17 cellular contexts compared by ENCODE assay signal in the genomic region with DNA sequence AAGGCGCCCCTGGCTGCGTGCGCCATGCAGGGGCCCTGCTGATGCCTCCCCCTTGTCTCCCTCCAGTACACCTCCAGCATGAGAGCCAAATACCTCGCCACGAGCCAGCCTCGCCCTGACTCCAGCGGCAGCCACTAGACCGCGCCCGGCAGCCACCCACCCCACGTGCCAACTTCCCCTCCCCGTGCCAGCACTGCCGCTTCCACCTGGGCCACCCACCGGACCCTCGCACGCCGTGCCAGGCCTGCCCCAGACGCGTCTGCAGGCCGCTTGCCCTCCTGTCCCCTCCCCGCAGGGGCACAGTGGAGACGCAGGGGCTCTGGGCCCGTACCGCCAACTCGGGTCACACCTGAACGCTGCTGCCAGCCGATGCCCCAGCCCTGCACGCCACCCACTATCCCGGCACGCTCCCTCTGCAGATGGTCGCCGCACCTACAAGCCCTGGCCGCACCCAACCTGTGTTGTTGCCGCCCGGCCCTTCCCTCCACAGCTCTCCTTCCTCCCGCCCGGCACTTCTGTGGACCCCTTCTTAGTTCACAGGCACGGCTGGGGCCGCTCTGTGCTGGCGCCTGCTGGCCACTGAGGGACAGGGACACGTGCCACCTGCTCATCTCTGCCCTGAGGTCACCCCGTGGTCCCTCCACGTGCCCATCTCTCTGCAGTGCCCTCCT. TPM values are rescaled to one million over a fixed set of nuclear protein-coding genes. Genes with fewer than 3 reads are reported as not detected.
A peak's percentile ranks its signal among the peaks of the same experiment; 100 is the strongest.
DNase-seq lines count a peak whose midpoint lies in the region; ATAC-seq and TF ChIP-seq lines count a peak whose summit lies in the region.
"Had no signal": no experiment of that assay in that cellular context is flagged by ENCODE, and none has a peak within 500 bp of the region (broad histone marks: within the 10 kb centered on the region; RNA-seq: fewer than 3 reads in every experiment).

No MANE protein-coding gene starts in this region.

- no peaks in the 10 kb centered on the region; the same call in 1 of the 2 replicates for H3K4me1 Mint-ChIP-seq in HFFc6 (ENCODE audit: low read depth)
- H3K4me1 Mint-ChIP-seq in chondrocyte (ENCODE audit: low read depth): peaks cover 3% of the 10 kb centered on the region

- H3K4me3 ChIP-seq in BLaER1 (no peak overlapping the region), liver (ENCODE audit: low read depth in 1 of 3, low read length in 3 of 3) (no peak overlapping the region)
- H3K4me3 ChIP-seq: pancreas, smooth muscle cell, testis had no signal

- TF ChIP-seq RAD21 in liver (IDR thresholded peaks at IDR 0.05): peak in 1 of 2 donors; percentile 58

- H3K36me3 ChIP-seq in BLaER1: peaks cover 70% of the 10 kb centered on the region
- peaks cover 0 to 8% (median 3%) of the 10 kb centered on the region in 4 donors for H3K36me3 ChIP-seq in liver (ENCODE audit: control insufficient read depth in 4 of 4, insufficient read depth in 3 of 4, low read depth in 1 of 4, low read length in 3 of 4)
- H3K36me3 ChIP-seq: pancreas had no signal

- WGBS in liver: 80% methylated on average over 43 of the region's 43 CpGs

- DNase-seq in HFFc6: no peak
- DNase-seq in chondrocyte (ENCODE audit: low spot score): peak; percentile 92
- no peak for DNase-seq in NCI-H146 (lab: John Stamatoyannopoulos, UW)
- no peak for DNase-seq in NCI-H128 (lab: John Stamatoyannopoulos, UW; ENCODE audit: unreplicated experiment)
- no peak for DNase-seq in NCI-H1105 (lab: John Stamatoyannopoulos, UW)
- DNase-seq: activated CD4-positive, alpha-beta T cell treated with anti-CD3 and anti-CD28 coated beads for 1 hour; activated effector memory CD4-positive, alpha-beta T cell treated with anti-CD3 and anti-CD28 coated beads, Interleukin-2, amount 50 U/mL, for 16 hours; H7; NCI-H1930; NCI-H446; SHP77; testis had no signal

- no peak overlapping the region for H3K4me3 Mint-ChIP-seq in HFFc6
- H3K4me3 Mint-ChIP-seq in chondrocyte (ENCODE audit: unreplicated experiment): no peak overlapping the region

- no peak for ATAC-seq in GM19324 (IDR thresholded peaks at IDR 0.05; ENCODE audit: low FRiP score, unreplicated experiment)
- ATAC-seq: pancreas had no signal

- H3K27ac Mint-ChIP-seq in HFFc6 (no peak overlapping the region), chondrocyte (ENCODE audit: unreplicated experiment) (no peak overlapping the region)

- peaks cover 86% of the 10 kb centered on the region for H4K20me1 ChIP-seq in BLaER1

- 0 out of 2 replicates have a peak overlapping the region, but pooled peaks have one; percentile 36 for H3K4me2 ChIP-seq in BLaER1
- H3K4me2 ChIP-seq: smooth muscle cell had no signal

- H3K9ac ChIP-seq in BLaER1 (no peak overlapping the region), liver (ENCODE audit: low read depth in 1 of 2, low read length in 2 of 2) (no peak overlapping the region)

- H3K36me3 Mint-ChIP-seq in HFFc6 (ENCODE audit: low read depth) (peaks cover 6% of the 10 kb centered on the region), chondrocyte (ENCODE audit: low read depth) (peaks cover 9% of the 10 kb centered on the region)

- H3K4me1 ChIP-seq in BLaER1 (peaks cover 86% of the 10 kb centered on the region), liver (ENCODE audit: control insufficient read depth in 4 of 4, insufficient read depth in 4 of 4, low read length in 3 of 4) (peaks cover 15 to 51% (median 39%) of the 10 kb centered on the region in 4 donors)
- H3K4me1 ChIP-seq: pancreas had no signal

- no peaks in the 10 kb centered on the region; the same call in 1 of the 2 replicates for H3K9me3 Mint-ChIP-seq in HFFc6
- H3K9me3 Mint-ChIP-seq in chondrocyte (ENCODE audit: low read depth): no peaks in the 10 kb centered on the region

- TF ChIP-seq CTCF in HFFc6 (IDR thresholded peaks at IDR 0.05) (peak; percentile 54), chondrocyte (IDR thresholded peaks at IDR 0.05) (peak; percentile 43), liver (IDR thresholded peaks at IDR 0.05; ENCODE audit: low read depth, low read length, missing input control) (peak; percentile 22)

- H3K27me3 Mint-ChIP-seq in HFFc6 (ENCODE audit: insufficient read depth): peaks cover 12% of the 10 kb centered on the region
- no peaks in the 10 kb centered on the region for H3K27me3 Mint-ChIP-seq in chondrocyte (ENCODE audit: low read depth)

- H3K9me3 ChIP-seq in BLaER1 (no peaks in the 10 kb centered on the region), liver (ENCODE audit: control insufficient read depth in 4 of 4, low read length in 3 of 4) (no peaks in the 10 kb centered on the region)
- H3K9me3 ChIP-seq: pancreas, testis had no signal

- H3K27ac ChIP-seq in BLaER1 (0 out of 2 replicates have a peak overlapping the region, but pooled peaks have one; percentile 62), liver (ENCODE audit: low read depth in 1 of 2, low read length in 2 of 2) (peak overlapping the region; percentile 96)
- H3K27ac ChIP-seq: pancreas, testis had no signal

- no peaks in the 10 kb centered on the region for H3K27me3 ChIP-seq in BLaER1
- no peaks in the 10 kb centered on the region for H3K27me3 ChIP-seq in liver (ENCODE audit: control insufficient read depth in 4 of 4, insufficient read depth in 4 of 4, low read length in 3 of 4)
- H3K27me3 ChIP-seq: pancreas, testis had no signal

TF ChIP-seq in liver, 16 proteins besides CTCF, POLR2A, EP300 and RAD21:
- no peak for TF ChIP-seq TAF1 (conservative IDR thresholded peaks at IDR 0.05)
- peak in 1 of 2 donors; percentile 25 for TF ChIP-seq RXRA (IDR thresholded peaks at IDR 0.05)
- TF ChIP-seq, protein P1, sequence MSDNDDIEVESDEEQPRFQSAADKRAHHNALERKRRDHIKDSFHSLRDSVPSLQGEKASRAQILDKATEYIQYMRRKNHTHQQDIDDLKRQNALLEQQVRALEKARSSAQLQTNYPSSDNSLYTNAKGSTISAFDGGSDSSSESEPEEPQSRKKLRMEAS (IDR thresholded peaks at IDR 0.05): no peak
TF ChIP-seq in liver: peak in this region for 1.

RNA-seq across cellular contexts. Expression of gene AMZ1, which starts 26.3 kb away (rescaled TPM):
- total RNA-seq in HFFc6 (2021; fragmentation: NEBNext Ultra II Directional; extraction: Animal tissue kit (Norgen Biotek cat#: 25700)): 10 to 100 TPM in 2 of 6 experiments, 1 to 10 TPM in 4; 6.2 to 11.3 (median 7.8) TPM
- total RNA-seq in chondrocyte (9.1 to 11.1 TPM (median 9.6 TPM) in 3 replicates), liver (1 to 10 TPM in 1 of 2 donors, not detected in 1; 1.3 TPM)
- 1 to 10 TPM in 1 of 2 donors, under 1 TPM in 1; 0.10 to 1.1 TPM for polyA plus RNA-seq in liver

RNA-seq across cellular contexts. Expression of gene TTYH3, which starts 30.0 kb away (rescaled TPM):
- total RNA-seq in HFFc6 (2021; fragmentation: NEBNext Ultra II Directional; extraction: Animal tissue kit (Norgen Biotek cat#: 25700)): 100 to 1,000 TPM; 117 to 147 (median 123) TPM
- total RNA-seq in chondrocyte: 196 to 209 TPM (median 198 TPM) in 3 replicates
- total RNA-seq in liver: 10 to 100 TPM; 16.7 to 18.1 TPM
- polyA plus RNA-seq in liver: 10 to 100 TPM in 1 of 2 donors, 1 to 10 TPM in 1; 8.2 to 19.6 TPM

Comparison
In these comparisons a context has a peak if more than half of its experiments do, and no peak if none do; other contexts are left out.
1. RNA of gene TTYH3, which starts 30.0 kb away (total RNA-seq): 196 to 209 TPM in chondrocyte and 117 to 147 TPM in HFFc6; 16.7 to 18.1 TPM in liver; every median in the first group is over 4 times any median in the second.
2. Peak in every context shown above with its lines, with median percentiles within 50 percentile points of each other: CTCF ChIP-seq.